ENCODE assay signal across 8 cellular contexts in genomic region chr6:26158581-26159416, GRCh38.
A peak's percentile ranks its signal among the peaks of the same experiment; 100 is the strongest.
DNase-seq lines count a peak whose midpoint lies in the region; ATAC-seq, FAIRE-seq and TF ChIP-seq lines count a peak whose summit lies in the region.

No MANE protein-coding gene starts in this region.

- 0% methylated on average over 22 of the region's 22 CpGs; no CpG with 5 or more reads in 1 of the 2 experiments for WGBS in H1 (ENCODE audit: extremely low coverage in 1 of 2, insufficient coverage in 1 of 2, insufficient read length in 1 of 2, insufficient replicate concordance in 2 of 2, low coverage in 1 of 2, low lambda C conversion rate in 2 of 2, missing lambda C conversion rate in 1 of 2), 2 experiments
- WGBS in mesodermal cell (ENCODE audit: insufficient coverage in 2 of 2), 2 experiments = 0% methylated on average over 2 of the region's 22 CpGs; no CpG with 5 or more reads in 1 of the 2 experiments

- H3K23me2 ChIP-seq in H1 (ENCODE audit: low read depth, low read length) = peaks cover 6% of the 10 kb centered on the region

- DNase-seq in NCI-H1417 (lab: John Stamatoyannopoulos, UW) (peak; percentile 54 to 81 (median 67)), NCI-H1417 treated with DMSO at 0.1 percent for 48 hours (lab: John Stamatoyannopoulos, UW) (no peak), NCI-H345 (lab: John Stamatoyannopoulos, UW) (peak; percentile 41), H1 (ENCODE audit: low read depth in 1 of 2, low spot score in 2 of 2) (no peak)
- peak; percentile 58 to 64 for DNase-seq in activated CD4-positive, alpha-beta T cell treated with anti-CD3 and anti-CD28 coated beads, Interleukin-2, amount 50 U/mL, for 48 hours
- DNase-seq in stimulated activated naive CD8-positive, alpha-beta T cell treated with anti-CD3 and anti-CD28 coated beads, Interleukin-15, Interleukin-2, amounts not matched to agents 100 U/mL and 50 U/mL, for 24 hours = peak; percentile 65

- H3K4me1 ChIP-seq in H1 (replicated peaks in 1 of 4; ENCODE audit: control insufficient read depth in 3 of 4, insufficient read depth in 4 of 4, low read length in 3 of 4) (peaks cover 0 to 2% (median under 1%) of the 10 kb centered on the region in 4 experiments; a peak in 4 of 7 replicates), mesodermal cell (ENCODE audit: control insufficient read depth, insufficient read depth, low read length, poor library complexity, severe bottlenecking) (no peaks in the 10 kb centered on the region)

- FAIRE-seq in H1 (lab: Jason Lieb, UNC) = no peak

- no peak overlapping the region; the same call in 1 of the 2 replicates for H2BK5ac ChIP-seq in H1 (ENCODE audit: low read depth, low read length)

- peaks cover 0 to 20% of the 10 kb centered on the region in 2 experiments; a peak in 2 of 4 replicates for H3K79me2 ChIP-seq in H1 (ENCODE audit: control insufficient read depth in 1 of 2, insufficient read depth in 2 of 2, low read length in 2 of 2)

- TF ChIP-seq EP300 in H1 (IDR thresholded peaks at IDR 0.05; ENCODE audit: borderline replicate concordance in 1 of 2, low read depth in 2 of 2, low read length in 2 of 2) = no peak

- H3K18ac ChIP-seq in H1 (ENCODE audit: extremely low read depth, low read length) = no peak overlapping the region

- H3K4ac ChIP-seq in H1 (replicated peaks; ENCODE audit: insufficient read length, low read depth, low read length) = no peak overlapping the region

- no peak overlapping the region for H4K8ac ChIP-seq in H1 (ENCODE audit: extremely low read depth, insufficient read depth, low read length)

- POLR2A ChIA-PET in H1 (lab: Charles Lee; ENCODE audit: partially characterized antibody) = interaction anchor here (1.2 to 20.9 kb wide), 42 partner anchors 9 to 1735 kb away, joined by 3 to 2060 read pairs (median 34); partner anchors contain the start of gene HFE

- peak overlapping the region; percentile 70 to 85 for H3K4me2 ChIP-seq in H1 (ENCODE audit: insufficient read depth in 1 of 2, low read depth in 2 of 2, low read length in 2 of 2)

- H2BK20ac ChIP-seq in H1 (ENCODE audit: low read length) = no peak overlapping the region

- TF ChIP-seq RAD21 in H1 (IDR thresholded peaks at IDR 0.05 in 1 of 2, conservative IDR thresholded peaks at IDR 0.05 in 1 of 2; ENCODE audit: low read depth in 2 of 2, low read length in 2 of 2) = no peak

- H3K36me3 ChIP-seq in H1 (ENCODE audit: control insufficient read depth in 2 of 4, insufficient read depth in 4 of 4, low read length in 3 of 4) (no peaks in the 10 kb centered on the region; a peak in 1 of 8 replicates), mesodermal cell (ENCODE audit: control insufficient read depth, insufficient read depth, low read length) (no peaks in the 10 kb centered on the region)

- H3K27ac ChIP-seq in H1 (ENCODE audit: low read depth, low read length) = peak overlapping the region; percentile 87
- peak overlapping the region; percentile 93 for H3K27ac ChIP-seq in mesodermal cell (ENCODE audit: low read depth, low read length, severe bottlenecking)

- CTCF ChIA-PET in H1 (lab: Charles Lee; ENCODE audit: partially characterized antibody) = interaction anchor here (0.6 to 1.3 kb wide), 5 partner anchors 10 to 68 kb away, joined by 3 to 6 read pairs (median 3); a partner anchor contains a TSS

- H2BK120ac ChIP-seq in H1 (replicated peaks; ENCODE audit: low read depth, low read length) = no peak overlapping the region

- no peaks in the 10 kb centered on the region for H3K79me1 ChIP-seq in H1 (ENCODE audit: low read depth, low read length)

- H2BK15ac ChIP-seq in H1 (ENCODE audit: low read length) = no peak overlapping the region

- H3K9ac ChIP-seq in H1 (replicated peaks in 1 of 4; ENCODE audit: extremely low read depth in 1 of 4, low read depth in 3 of 4, low read length in 3 of 4) = peak overlapping the region; percentile 85 to 96 (median 94)

- no peak overlapping the region for H2AFZ ChIP-seq in H1 (ENCODE audit: low read length)

- peaks cover 1 to 4% of the 10 kb centered on the region in 2 experiments for H4K20me1 ChIP-seq in H1 (replicated peaks in 1 of 2; ENCODE audit: control insufficient read depth in 1 of 2, insufficient read depth in 2 of 2, low read length in 2 of 2)

- TF ChIP-seq POLR2A in H1 (IDR thresholded peaks at IDR 0.05; ENCODE audit: control extremely low read depth in 1 of 2, low read depth in 2 of 2, low read length in 2 of 2) = peak; percentile 38 to 62

- H3K9me3 ChIP-seq in H1 (ENCODE audit: insufficient read depth in 2 of 2, low read depth in 1 of 2, low read length in 1 of 2) (no peaks in the 10 kb centered on the region), mesodermal cell (ENCODE audit: control insufficient read depth, low read length) (no peaks in the 10 kb centered on the region)

- no peak for TF ChIP-seq CTCF in H1 (IDR thresholded peaks at IDR 0.05; ENCODE audit: control extremely low read depth in 1 of 3, insufficient read depth in 1 of 3, low read depth in 1 of 3, low read length in 3 of 3)

- H2AK5ac ChIP-seq in H1 (ENCODE audit: low read depth, low read length) = no peak overlapping the region

- no peak overlapping the region for H3K14ac ChIP-seq in H1 (ENCODE audit: insufficient read length)

- H3K23ac ChIP-seq in H1 (ENCODE audit: insufficient read length) = no peak overlapping the region

- H3K4me3 ChIP-seq in H1 (ENCODE audit: extremely low read depth in 1 of 4, insufficient read depth in 2 of 4, low read depth in 3 of 4, low read length in 4 of 4) (peak overlapping the region; percentile 35 to 100 (median 88)), mesodermal cell (ENCODE audit: extremely low read depth, insufficient read depth, low read length, poor library complexity, severe bottlenecking) (peak overlapping the region; percentile 94)

- ATAC-seq in stimulated activated naive CD8-positive, alpha-beta T cell treated with anti-CD3 and anti-CD28 coated beads, Interleukin-15, Interleukin-2, amounts not matched to agents 100 U/mL and 50 U/mL, for 24 hours = no peak
- ATAC-seq in GM18502 (IDR thresholded peaks at IDR 0.05; ENCODE audit: poor library complexity, unreplicated experiment) = no peak

- no peaks in the 10 kb centered on the region for H3K27me3 ChIP-seq in H1 (replicated peaks in 1 of 4; ENCODE audit: control insufficient read depth in 3 of 4, extremely low read depth in 1 of 4, insufficient read depth in 3 of 4, low read length in 3 of 4)

- peak overlapping the region; percentile 20 for H3K56ac ChIP-seq in H1 (replicated peaks; ENCODE audit: insufficient read length, low read depth, low read length)

- no peak overlapping the region for H4K5ac ChIP-seq in H1 (ENCODE audit: insufficient read length, low read depth, low read length)

- H4K91ac ChIP-seq in H1 (replicated peaks; ENCODE audit: insufficient read length, low read length) = no peak overlapping the region

- no peak overlapping the region for H2BK12ac ChIP-seq in H1 (ENCODE audit: low read depth, low read length)

TF ChIP-seq in H1, 55 proteins besides CTCF, POLR2A, EP300 and RAD21 (continues in another document):
- TF ChIP-seq POLR2AphosphoS5 (IDR thresholded peaks at IDR 0.05; ENCODE audit: low read depth, low read length) (peak; percentile 98), ATF3 (IDR thresholded peaks at IDR 0.05; ENCODE audit: insufficient read depth, low read depth, low read length) (no peak), ZNF274 (IDR thresholded peaks at IDR 0.05; ENCODE audit: borderline replicate concordance, extremely low read depth, low read length) (no peak), CHD1 (IDR thresholded peaks at IDR 0.05; ENCODE audit: low read depth, low read length) (peak; percentile 32), BACH1 (IDR thresholded peaks at IDR 0.05; ENCODE audit: low read length) (no peak), RBBP5 (IDR thresholded peaks at IDR 0.05; ENCODE audit: borderline replicate concordance, low read depth, low read length) (no peak), SIRT6 (IDR thresholded peaks at IDR 0.05; ENCODE audit: low read length) (peak; percentile 86), BRCA1 (IDR thresholded peaks at IDR 0.05; ENCODE audit: low read depth, low read length) (no peak), EGR1 (IDR thresholded peaks at IDR 0.05; ENCODE audit: borderline replicate concordance, low read depth, low read length) (peak; percentile 38), KDM5A (IDR thresholded peaks at IDR 0.05; ENCODE audit: low read length) (no peak), SAP30 (IDR thresholded peaks at IDR 0.05; ENCODE audit: insufficient read depth, insufficient replicate concordance, low read length) (no peak), MAFK (IDR thresholded peaks at IDR 0.05; ENCODE audit: low read depth, low read length) (peak; percentile 31), SP1 (IDR thresholded peaks at IDR 0.05; ENCODE audit: low read depth, low read length) (no peak; the same call in 1 of the 2 replicates), KDM4A (IDR thresholded peaks at IDR 0.05; ENCODE audit: low read depth, low read length, severe bottlenecking) (peak; percentile 5)
- TF ChIP-seq, protein P1, sequence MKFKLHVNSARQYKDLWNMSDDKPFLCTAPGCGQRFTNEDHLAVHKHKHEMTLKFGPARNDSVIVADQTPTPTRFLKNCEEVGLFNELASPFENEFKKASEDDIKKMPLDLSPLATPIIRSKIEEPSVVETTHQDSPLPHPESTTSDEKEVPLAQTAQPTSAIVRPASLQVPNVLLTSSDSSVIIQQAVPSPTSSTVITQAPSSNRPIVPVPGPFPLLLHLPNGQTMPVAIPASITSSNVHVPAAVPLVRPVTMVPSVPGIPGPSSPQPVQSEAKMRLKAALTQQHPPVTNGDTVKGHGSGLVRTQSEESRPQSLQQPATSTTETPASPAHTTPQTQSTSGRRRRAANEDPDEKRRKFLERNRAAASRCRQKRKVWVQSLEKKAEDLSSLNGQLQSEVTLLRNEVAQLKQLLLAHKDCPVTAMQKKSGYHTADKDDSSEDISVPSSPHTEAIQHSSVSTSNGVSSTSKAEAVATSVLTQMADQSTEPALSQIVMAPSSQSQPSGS (IDR thresholded peaks at IDR 0.05; ENCODE audit: low read length) = peak; percentile 87; the same call in 1 of the 2 replicates

Comparison
In these comparisons a context has a peak if more than half of its experiments do, and no peak if none do; other contexts are left out.
1. DNase-seq: peak in NCI-H1417 (3 of 3), NCI-H345 (single experiment), activated CD4-positive, alpha-beta T cell treated with anti-CD3 and anti-CD28 coated beads, Interleukin-2, amount 50 U/mL, for 48 hours (2 of 2) and stimulated activated naive CD8-positive, alpha-beta T cell treated with anti-CD3 and anti-CD28 coated beads, Interleukin-15, Interleukin-2, amounts not matched to agents 100 U/mL and 50 U/mL, for 24 hours (single experiment); none in NCI-H1417 treated with DMSO at 0.1 percent for 48 hours (single experiment) and H1 (0 of 2).